In genomic region chr3:129387492-129387891, GRCh38 we compare ENCODE assay signal across 2 cellular contexts.
TF ChIP-seq lines count a peak whose summit lies in the region.

No MANE protein-coding gene starts in this region.

TF ChIP-seq in GM12878, 131 proteins besides CTCF, POLR2A, EP300 and RAD21:
- TF ChIP-seq SPI1 (IDR thresholded peaks at IDR 0.05; ENCODE audit: borderline replicate concordance, insufficient read depth, low read depth, low read length) (no peak), ZNF622 (IDR thresholded peaks at IDR 0.05) (no peak), ZNF384 (IDR thresholded peaks at IDR 0.05; ENCODE audit: borderline replicate concordance, low read depth, low read length) (no peak), MTA2 (IDR thresholded peaks at IDR 0.05; ENCODE audit: low read depth) (no peak), ZZZ3 (IDR thresholded peaks at IDR 0.05; ENCODE audit: control insufficient read depth, insufficient read length, low read depth) (no peak), MYB (IDR thresholded peaks at IDR 0.05; ENCODE audit: borderline replicate concordance, low read depth, low read length) (no peak), USF2 (IDR thresholded peaks at IDR 0.05; ENCODE audit: borderline replicate concordance, low read depth, low read length) (no peak)
- TF ChIP-seq, protein P1, sequence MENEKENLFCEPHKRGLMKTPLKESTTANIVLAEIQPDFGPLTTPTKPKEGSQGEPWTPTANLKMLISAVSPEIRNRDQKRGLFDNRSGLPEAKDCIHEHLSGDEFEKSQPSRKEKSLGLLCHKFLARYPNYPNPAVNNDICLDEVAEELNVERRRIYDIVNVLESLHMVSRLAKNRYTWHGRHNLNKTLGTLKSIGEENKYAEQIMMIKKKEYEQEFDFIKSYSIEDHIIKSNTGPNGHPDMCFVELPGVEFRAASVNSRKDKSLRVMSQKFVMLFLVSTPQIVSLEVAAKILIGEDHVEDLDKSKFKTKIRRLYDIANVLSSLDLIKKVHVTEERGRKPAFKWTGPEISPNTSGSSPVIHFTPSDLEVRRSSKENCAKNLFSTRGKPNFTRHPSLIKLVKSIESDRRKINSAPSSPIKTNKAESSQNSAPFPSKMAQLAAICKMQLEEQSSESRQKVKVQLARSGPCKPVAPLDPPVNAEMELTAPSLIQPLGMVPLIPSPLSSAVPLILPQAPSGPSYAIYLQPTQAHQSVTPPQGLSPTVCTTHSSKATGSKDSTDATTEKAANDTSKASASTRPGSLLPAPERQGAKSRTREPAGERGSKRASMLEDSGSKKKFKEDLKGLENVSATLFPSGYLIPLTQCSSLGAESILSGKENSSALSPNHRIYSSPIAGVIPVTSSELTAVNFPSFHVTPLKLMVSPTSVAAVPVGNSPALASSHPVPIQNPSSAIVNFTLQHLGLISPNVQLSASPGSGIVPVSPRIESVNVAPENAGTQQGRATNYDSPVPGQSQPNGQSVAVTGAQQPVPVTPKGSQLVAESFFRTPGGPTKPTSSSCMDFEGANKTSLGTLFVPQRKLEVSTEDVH (IDR thresholded peaks at IDR 0.05; ENCODE audit: low read depth, partially characterized antibody) = no peak
- TF ChIP-seq, protein P2, sequence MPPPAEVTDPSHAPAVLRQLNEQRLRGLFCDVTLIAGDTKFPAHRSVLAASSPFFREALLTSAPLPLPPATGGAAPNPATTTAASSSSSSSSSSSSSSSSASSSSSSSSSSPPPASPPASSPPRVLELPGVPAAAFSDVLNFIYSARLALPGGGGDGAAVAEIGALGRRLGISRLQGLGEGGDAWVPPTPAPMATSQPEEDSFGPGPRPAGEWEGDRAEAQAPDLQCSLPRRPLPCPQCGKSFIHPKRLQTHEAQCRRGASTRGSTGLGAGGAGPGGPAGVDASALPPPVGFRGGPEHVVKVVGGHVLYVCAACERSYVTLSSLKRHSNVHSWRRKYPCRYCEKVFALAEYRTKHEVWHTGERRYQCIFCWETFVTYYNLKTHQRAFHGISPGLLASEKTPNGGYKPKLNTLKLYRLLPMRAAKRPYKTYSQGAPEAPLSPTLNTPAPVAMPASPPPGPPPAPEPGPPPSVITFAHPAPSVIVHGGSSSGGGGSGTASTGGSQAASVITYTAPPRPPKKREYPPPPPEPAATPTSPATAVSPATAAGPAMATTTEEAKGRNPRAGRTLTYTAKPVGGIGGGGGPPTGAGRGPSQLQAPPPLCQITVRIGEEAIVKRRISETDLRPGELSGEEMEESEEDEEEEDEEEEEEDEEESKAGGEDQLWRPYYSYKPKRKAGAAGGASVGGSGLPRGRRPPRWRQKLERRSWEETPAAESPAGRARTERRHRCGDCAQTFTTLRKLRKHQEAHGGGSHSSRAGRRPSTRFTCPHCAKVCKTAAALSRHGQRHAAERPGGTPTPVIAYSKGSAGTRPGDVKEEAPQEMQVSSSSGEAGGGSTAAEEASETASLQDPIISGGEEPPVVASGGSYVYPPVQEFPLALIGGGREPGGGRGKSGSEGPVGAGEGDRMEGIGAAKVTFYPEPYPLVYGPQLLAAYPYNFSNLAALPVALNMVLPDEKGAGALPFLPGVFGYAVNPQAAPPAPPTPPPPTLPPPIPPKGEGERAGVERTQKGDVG (CRISPR knock-in tag; IDR thresholded peaks at IDR 0.05) = no peak
TF ChIP-seq in GM12878: peak in this region for 0.

TF ChIP-seq in GM23338, 12 proteins besides CTCF, POLR2A, EP300 and RAD21:
- TF ChIP-seq, protein P3, sequence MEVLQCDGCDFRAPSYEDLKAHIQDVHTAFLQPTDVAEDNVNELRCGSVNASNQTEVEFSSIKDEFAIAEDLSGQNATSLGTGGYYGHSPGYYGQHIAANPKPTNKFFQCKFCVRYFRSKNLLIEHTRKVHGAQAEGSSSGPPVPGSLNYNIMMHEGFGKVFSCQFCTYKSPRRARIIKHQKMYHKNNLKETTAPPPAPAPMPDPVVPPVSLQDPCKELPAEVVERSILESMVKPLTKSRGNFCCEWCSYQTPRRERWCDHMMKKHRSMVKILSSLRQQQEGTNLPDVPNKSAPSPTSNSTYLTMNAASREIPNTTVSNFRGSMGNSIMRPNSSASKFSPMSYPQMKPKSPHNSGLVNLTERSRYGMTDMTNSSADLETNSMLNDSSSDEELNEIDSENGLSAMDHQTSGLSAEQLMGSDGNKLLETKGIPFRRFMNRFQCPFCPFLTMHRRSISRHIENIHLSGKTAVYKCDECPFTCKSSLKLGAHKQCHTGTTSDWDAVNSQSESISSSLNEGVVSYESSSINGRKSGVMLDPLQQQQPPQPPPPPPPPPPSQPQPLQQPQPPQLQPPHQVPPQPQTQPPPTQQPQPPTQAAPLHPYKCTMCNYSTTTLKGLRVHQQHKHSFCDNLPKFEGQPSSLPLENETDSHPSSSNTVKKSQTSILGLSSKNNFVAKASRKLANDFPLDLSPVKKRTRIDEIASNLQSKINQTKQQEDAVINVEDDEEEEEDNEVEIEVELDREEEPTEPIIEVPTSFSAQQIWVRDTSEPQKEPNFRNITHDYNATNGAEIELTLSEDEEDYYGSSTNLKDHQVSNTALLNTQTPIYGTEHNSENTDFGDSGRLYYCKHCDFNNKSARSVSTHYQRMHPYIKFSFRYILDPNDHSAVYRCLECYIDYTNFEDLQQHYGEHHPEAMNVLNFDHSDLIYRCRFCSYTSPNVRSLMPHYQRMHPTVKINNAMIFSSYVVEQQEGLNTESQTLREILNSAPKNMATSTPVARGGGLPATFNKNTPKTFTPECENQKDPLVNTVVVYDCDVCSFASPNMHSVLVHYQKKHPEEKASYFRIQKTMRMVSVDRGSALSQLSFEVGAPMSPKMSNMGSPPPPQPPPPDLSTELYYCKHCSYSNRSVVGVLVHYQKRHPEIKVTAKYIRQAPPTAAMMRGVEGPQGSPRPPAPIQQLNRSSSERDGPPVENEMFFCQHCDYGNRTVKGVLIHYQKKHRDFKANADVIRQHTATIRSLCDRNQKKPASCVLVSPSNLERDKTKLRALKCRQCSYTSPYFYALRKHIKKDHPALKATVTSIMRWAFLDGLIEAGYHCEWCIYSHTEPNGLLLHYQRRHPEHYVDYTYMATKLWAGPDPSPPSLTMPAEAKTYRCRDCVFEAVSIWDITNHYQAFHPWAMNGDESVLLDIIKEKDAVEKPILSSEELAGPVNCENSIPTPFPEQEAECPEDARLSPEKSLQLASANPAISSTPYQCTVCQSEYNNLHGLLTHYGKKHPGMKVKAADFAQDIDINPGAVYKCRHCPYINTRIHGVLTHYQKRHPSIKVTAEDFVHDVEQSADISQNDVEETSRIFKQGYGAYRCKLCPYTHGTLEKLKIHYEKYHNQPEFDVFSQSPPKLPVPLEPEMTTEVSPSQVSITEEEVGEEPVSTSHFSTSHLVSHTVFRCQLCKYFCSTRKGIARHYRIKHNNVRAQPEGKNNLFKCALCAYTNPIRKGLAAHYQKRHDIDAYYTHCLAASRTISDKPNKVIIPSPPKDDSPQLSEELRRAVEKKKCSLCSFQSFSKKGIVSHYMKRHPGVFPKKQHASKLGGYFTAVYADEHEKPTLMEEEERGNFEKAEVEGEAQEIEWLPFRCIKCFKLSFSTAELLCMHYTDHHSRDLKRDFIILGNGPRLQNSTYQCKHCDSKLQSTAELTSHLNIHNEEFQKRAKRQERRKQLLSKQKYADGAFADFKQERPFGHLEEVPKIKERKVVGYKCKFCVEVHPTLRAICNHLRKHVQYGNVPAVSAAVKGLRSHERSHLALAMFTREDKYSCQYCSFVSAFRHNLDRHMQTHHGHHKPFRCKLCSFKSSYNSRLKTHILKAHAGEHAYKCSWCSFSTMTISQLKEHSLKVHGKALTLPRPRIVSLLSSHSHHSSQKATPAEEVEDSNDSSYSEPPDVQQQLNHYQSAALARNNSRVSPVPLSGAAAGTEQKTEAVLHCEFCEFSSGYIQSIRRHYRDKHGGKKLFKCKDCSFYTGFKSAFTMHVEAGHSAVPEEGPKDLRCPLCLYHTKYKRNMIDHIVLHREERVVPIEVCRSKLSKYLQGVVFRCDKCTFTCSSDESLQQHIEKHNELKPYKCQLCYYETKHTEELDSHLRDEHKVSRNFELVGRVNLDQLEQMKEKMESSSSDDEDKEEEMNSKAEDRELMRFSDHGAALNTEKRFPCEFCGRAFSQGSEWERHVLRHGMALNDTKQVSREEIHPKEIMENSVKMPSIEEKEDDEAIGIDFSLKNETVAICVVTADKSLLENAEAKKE (CRISPR knock-in tag; IDR thresholded peaks at IDR 0.05) = no peak
- TF ChIP-seq STAT1 (IDR thresholded peaks at IDR 0.05; ENCODE audit: unreplicated experiment) (no peak), ZNF114 (CRISPR knock-in tag; IDR thresholded peaks at IDR 0.05) (no peak), POLR2AphosphoS5 (IDR thresholded peaks at IDR 0.05; ENCODE audit: low read depth) (no peak), ZNF331 (CRISPR knock-in tag; IDR thresholded peaks at IDR 0.05; ENCODE audit: low read depth) (no peak), JUNB (IDR thresholded peaks at IDR 0.05; ENCODE audit: unreplicated experiment) (no peak), NANOG (IDR thresholded peaks at IDR 0.05; ENCODE audit: borderline replicate concordance) (no peak), EZH2 (IDR thresholded peaks at IDR 0.05; ENCODE audit: low read depth, unreplicated experiment) (no peak), EZH2phosphoT487 (IDR thresholded peaks at IDR 0.05; ENCODE audit: unreplicated experiment) (no peak), CREB1 (CRISPR knock-in tag; IDR thresholded peaks at IDR 0.05; ENCODE audit: low read depth) (no peak)
- TF ChIP-seq, protein P4, sequence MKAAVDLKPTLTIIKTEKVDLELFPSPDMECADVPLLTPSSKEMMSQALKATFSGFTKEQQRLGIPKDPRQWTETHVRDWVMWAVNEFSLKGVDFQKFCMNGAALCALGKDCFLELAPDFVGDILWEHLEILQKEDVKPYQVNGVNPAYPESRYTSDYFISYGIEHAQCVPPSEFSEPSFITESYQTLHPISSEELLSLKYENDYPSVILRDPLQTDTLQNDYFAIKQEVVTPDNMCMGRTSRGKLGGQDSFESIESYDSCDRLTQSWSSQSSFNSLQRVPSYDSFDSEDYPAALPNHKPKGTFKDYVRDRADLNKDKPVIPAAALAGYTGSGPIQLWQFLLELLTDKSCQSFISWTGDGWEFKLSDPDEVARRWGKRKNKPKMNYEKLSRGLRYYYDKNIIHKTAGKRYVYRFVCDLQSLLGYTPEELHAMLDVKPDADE (IDR thresholded peaks at IDR 0.05) = no peak
- TF ChIP-seq, protein P5, sequence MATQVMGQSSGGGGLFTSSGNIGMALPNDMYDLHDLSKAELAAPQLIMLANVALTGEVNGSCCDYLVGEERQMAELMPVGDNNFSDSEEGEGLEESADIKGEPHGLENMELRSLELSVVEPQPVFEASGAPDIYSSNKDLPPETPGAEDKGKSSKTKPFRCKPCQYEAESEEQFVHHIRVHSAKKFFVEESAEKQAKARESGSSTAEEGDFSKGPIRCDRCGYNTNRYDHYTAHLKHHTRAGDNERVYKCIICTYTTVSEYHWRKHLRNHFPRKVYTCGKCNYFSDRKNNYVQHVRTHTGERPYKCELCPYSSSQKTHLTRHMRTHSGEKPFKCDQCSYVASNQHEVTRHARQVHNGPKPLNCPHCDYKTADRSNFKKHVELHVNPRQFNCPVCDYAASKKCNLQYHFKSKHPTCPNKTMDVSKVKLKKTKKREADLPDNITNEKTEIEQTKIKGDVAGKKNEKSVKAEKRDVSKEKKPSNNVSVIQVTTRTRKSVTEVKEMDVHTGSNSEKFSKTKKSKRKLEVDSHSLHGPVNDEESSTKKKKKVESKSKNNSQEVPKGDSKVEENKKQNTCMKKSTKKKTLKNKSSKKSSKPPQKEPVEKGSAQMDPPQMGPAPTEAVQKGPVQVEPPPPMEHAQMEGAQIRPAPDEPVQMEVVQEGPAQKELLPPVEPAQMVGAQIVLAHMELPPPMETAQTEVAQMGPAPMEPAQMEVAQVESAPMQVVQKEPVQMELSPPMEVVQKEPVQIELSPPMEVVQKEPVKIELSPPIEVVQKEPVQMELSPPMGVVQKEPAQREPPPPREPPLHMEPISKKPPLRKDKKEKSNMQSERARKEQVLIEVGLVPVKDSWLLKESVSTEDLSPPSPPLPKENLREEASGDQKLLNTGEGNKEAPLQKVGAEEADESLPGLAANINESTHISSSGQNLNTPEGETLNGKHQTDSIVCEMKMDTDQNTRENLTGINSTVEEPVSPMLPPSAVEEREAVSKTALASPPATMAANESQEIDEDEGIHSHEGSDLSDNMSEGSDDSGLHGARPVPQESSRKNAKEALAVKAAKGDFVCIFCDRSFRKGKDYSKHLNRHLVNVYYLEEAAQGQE (IDR thresholded peaks at IDR 0.05; ENCODE audit: unreplicated experiment) = no peak
